ENCODE assay signal across 9 cellular contexts in genomic region chr11:85718991-85719807, GRCh38. TPM values are rescaled to one million over a fixed set of nuclear protein-coding genes. Genes with fewer than 3 reads are reported as not detected.
DNase-seq lines count a peak whose midpoint lies in the region; ATAC-seq, FAIRE-seq and TF ChIP-seq lines count a peak whose summit lies in the region.
"Had no signal": no experiment of that assay in that cellular context is flagged by ENCODE, and none has a peak within 500 bp of the region (broad histone marks: within the 10 kb centered on the region; RNA-seq: fewer than 3 reads in every experiment).

No MANE protein-coding gene starts in this region.

- no peaks in the 10 kb centered on the region for H3K4me1 Mint-ChIP-seq in stimulated activated memory B cell treated with anti-CD40 and anti-IgM and Interleukin-4, amounts not matched to agents 10 μg/mL and 1 μg/mL and 100 μg/mL, for 72 hours

- H3K36me3 ChIP-seq in GM12878 (ENCODE audit: control insufficient read depth in 2 of 2, insufficient read depth in 2 of 2, low read length in 1 of 2) (no peaks in the 10 kb centered on the region), sigmoid colon (no peaks in the 10 kb centered on the region)

- SMC1A ChIA-PET in GM12878 (lab: Charles Lee; ENCODE audit: uncharacterized antibody, unreplicated experiment), result no interaction called here

- H3K4me1 ChIP-seq in GM12878 (ENCODE audit: control insufficient read depth, insufficient read depth, low read length), result no peaks in the 10 kb centered on the region
- H3K4me1 ChIP-seq in sigmoid colon, result peaks cover 0 to 9% (median 0%) of the 10 kb centered on the region in 4 donors

- CTCF ChIA-PET in GM12878 (lab: Yijun Ruan, JAX), result interaction anchor here (0.8 kb wide), 1 partner anchor 24 kb away, joined by 3 read pairs; no protein-coding TSS in a partner anchor

- H3K27me3 Mint-ChIP-seq in stimulated activated memory B cell treated with anti-CD40 and anti-IgM and Interleukin-4, amounts not matched to agents 10 μg/mL and 1 μg/mL and 100 μg/mL, for 72 hours, result peaks cover 3% of the 10 kb centered on the region

- H3K27ac ChIP-seq in GM12878 (ENCODE audit: control insufficient read depth, insufficient read depth), result no peak overlapping the region
- H3K27ac ChIP-seq in sigmoid colon, result peak overlapping the region in 3 of 4 donors; percentile 25 to 34 (median 33)

- RAD21 ChIA-PET in GM12878 (lab: Charles Lee; ENCODE audit: unreplicated experiment), result no interaction called here

- no TSS peak for BruUV-seq in GM12878 (replicated peaks; lab: Mats Ljungman, UMichigan)

- intact Hi-C loops in GM12878 (cut with micrococcal nuclease; ENCODE audit: unreplicated experiment), result no loop called here
- intact Hi-C loops in sigmoid colon (cut with DNase I), result no loop called here

- no peaks in the 10 kb centered on the region for H4K20me1 ChIP-seq in GM12878 (ENCODE audit: control insufficient read depth, insufficient read depth)

- no peak overlapping the region for H3K4me3 Mint-ChIP-seq in stimulated activated memory B cell treated with anti-CD40 and anti-IgM and Interleukin-4, amounts not matched to agents 10 μg/mL and 1 μg/mL and 100 μg/mL, for 72 hours

- H3K4me2 ChIP-seq in GM12878 (ENCODE audit: control insufficient read depth, insufficient read depth), result no peak overlapping the region

- TF ChIP-seq CTCF in GM12878 (IDR thresholded peaks at IDR 0.05 in 2 of 3, conservative IDR thresholded peaks at IDR 0.05 in 1 of 3; ENCODE audit: control insufficient read depth in 2 of 3, extremely low read depth in 1 of 3, insufficient read depth in 1 of 3, low read depth in 3 of 3, low read length in 3 of 3) (no peak), sigmoid colon (IDR thresholded peaks at IDR 0.05) (no peak)

- H3K36me3 Mint-ChIP-seq in stimulated activated memory B cell treated with anti-CD40 and anti-IgM and Interleukin-4, amounts not matched to agents 10 μg/mL and 1 μg/mL and 100 μg/mL, for 72 hours, result no peaks in the 10 kb centered on the region

- in situ Hi-C loops in GM12878 (cut with MboI), result no loop called here

- H3K27ac Mint-ChIP-seq in stimulated activated memory B cell treated with anti-CD40 and anti-IgM and Interleukin-4, amounts not matched to agents 10 μg/mL and 1 μg/mL and 100 μg/mL, for 72 hours, result no peak overlapping the region

- no peaks in the 10 kb centered on the region for H3K9me3 Mint-ChIP-seq in stimulated activated memory B cell treated with anti-CD40 and anti-IgM and Interleukin-4, amounts not matched to agents 10 μg/mL and 1 μg/mL and 100 μg/mL, for 72 hours

- DNase-seq in H4 (ENCODE audit: low spot score) (peak; percentile 95), GM12878 (ENCODE audit: low read depth, low spot score) (no peak), hippocampal formation (lab: John Stamatoyannopoulos, UW) (peak; percentile 39 to 54), sigmoid colon (peak; percentile 66), T-helper 9 cell (no peak)

- H3K79me2 ChIP-seq in GM12878 (ENCODE audit: control insufficient read depth, insufficient read depth, low read length), result no peaks in the 10 kb centered on the region

- H3K27me3 ChIP-seq in GM12878 (replicated peaks in 1 of 2; ENCODE audit: control insufficient read depth in 2 of 2, insufficient read depth in 2 of 2, low read length in 1 of 2), result no peaks in the 10 kb centered on the region; a peak in 1 of 4 replicates
- H3K27me3 ChIP-seq in sigmoid colon, result no peaks in the 10 kb centered on the region

- no peak overlapping the region for H2AFZ ChIP-seq in GM12878 (ENCODE audit: control insufficient read depth, low read depth, low read length)

- TF ChIP-seq POLR2A in GM12878 (IDR thresholded peaks at IDR 0.05; ENCODE audit: low read depth, low read length), result no peak
- TF ChIP-seq POLR2A in sigmoid colon (IDR thresholded peaks at IDR 0.05), result no peak

- H3K4me3 ChIP-seq in GM12878 (no peak overlapping the region), sigmoid colon (peak overlapping the region in 3 of 4 donors; percentile 11 to 14 (median 12))

- POLR2A ChIA-PET in GM12878 (lab: Charles Lee), result no interaction called here

- TF ChIP-seq RAD21 in GM12878 (IDR thresholded peaks at IDR 0.05; ENCODE audit: insufficient read depth, low read depth, low read length), result no peak

- TF ChIP-seq EP300 in GM12878 (IDR thresholded peaks at IDR 0.05; ENCODE audit: borderline replicate concordance in 1 of 2, control insufficient read depth in 1 of 2, low read depth in 2 of 2, low read length in 2 of 2) (no peak), sigmoid colon (IDR thresholded peaks at IDR 0.05) (peak in 1 of 4 donors; percentile 5)

- H3K9me3 ChIP-seq in GM12878 (replicated peaks; ENCODE audit: control insufficient read depth, insufficient read depth, low read length), result no peaks in the 10 kb centered on the region
- H3K9me3 ChIP-seq in sigmoid colon, result no peaks in the 10 kb centered on the region

- no peak overlapping the region for H3K9ac ChIP-seq in GM12878 (ENCODE audit: control insufficient read depth, insufficient read depth, low read length)

- ATAC-seq in GM12878 (peak; percentile 21; the same call in 1 of the 3 replicates), HG03460 (IDR thresholded peaks at IDR 0.05; ENCODE audit: unreplicated experiment) (no peak), HG02884 (IDR thresholded peaks at IDR 0.05; ENCODE audit: unreplicated experiment) (no peak)
- ATAC-seq in stimulated activated memory B cell treated with anti-CD40 and anti-IgM and Interleukin-4, amounts not matched to agents 10 μg/mL and 1 μg/mL and 100 μg/mL, for 72 hours, result no peak

- no peak for FAIRE-seq in GM12878 (lab: Jason Lieb, UNC)
- FAIRE-seq: endometrium had no signal

- WGBS in GM12878 (ENCODE audit: insufficient coverage, insufficient replicate concordance, low lambda C conversion rate, missing lambda C conversion rate), result 39% methylated on average over 10 of the region's 10 CpGs
- WGBS in sigmoid colon, 2 donors, result 83% methylated on average over 10 of the region's 10 CpGs

TF ChIP-seq in GM12878, 131 proteins besides CTCF, POLR2A, EP300 and RAD21 (continues in another document):
- TF ChIP-seq TCF7 (IDR thresholded peaks at IDR 0.05; ENCODE audit: borderline replicate concordance), result no peak
- TF ChIP-seq RCOR1 (conservative IDR thresholded peaks at IDR 0.05; ENCODE audit: low read depth, low read length), result no peak
- TF ChIP-seq CEBPB (IDR thresholded peaks at IDR 0.05; ENCODE audit: borderline replicate concordance in 1 of 2, low read depth in 2 of 2, low read length in 2 of 2), result no peak
- TF ChIP-seq NBN (IDR thresholded peaks at IDR 0.05), result no peak
- no peak for TF ChIP-seq HDGF (IDR thresholded peaks at IDR 0.05)
- no peak for TF ChIP-seq GABPA (IDR thresholded peaks at IDR 0.05; ENCODE audit: low read depth)

RNA-seq across cellular contexts. Expression of gene CCDC89, which starts 33.2 kb away (rescaled TPM):
- not detected in 2 replicates for total RNA-seq in H4 (2014; rRNA removed; shearing (Covaris generic))
- total RNA-seq in GM12878 (2013; cell fraction: nucleolus; rRNA removed), result 0.27 TPM in 1 of 2 replicates, not detected in the other
- total RNA-seq in GM12878 (2014; rRNA removed) (not detected in 2 replicates), GM12878 (2014; rRNA removed; fragmentation: Illumina TruSeq; extraction: Trizol) (not detected in 2 replicates), GM12878 (2021) (not detected in 2 replicates), sigmoid colon (1 to 10 TPM; 1.2 to 3.0 (median 2.0) TPM)
- not detected for polyA plus RNA-seq in GM12878 (2011; ENCODE audit: low read depth)
- polyA plus RNA-seq in GM12878 (2011; rRNA removed) (0.07 TPM in 1 of 2 replicates, not detected in the other), GM12878 (2014; fragmentation: Illumina TruSeq; extraction: Trizol) (not detected in 2 replicates), GM12878 (2014; fragmentation: Nextera tagmentation; extraction: Ambion mirVana) (under 1 TPM in 1 of 2 experiments, not detected in 1; 0.11 TPM), GM12878 (2014; rRNA removed) (not detected in 2 replicates), GM12878 (2016; fragmentation: Nextera tagmentation; extraction: Ambion mirVana) (under 1 TPM in 1 of 2 experiments, not detected in 1; 0.15 TPM), sigmoid colon (under 1 TPM in 2 of 3 donors, not detected in 1; 0.46 to 0.90 TPM)
- not detected in 2 replicates for polyA plus RNA-seq in GM12878 (2011; cell fraction: cytosol; rRNA removed)
- polyA plus RNA-seq in GM12878 (2011; cell fraction: nucleus; rRNA removed), result 0.09 and 0.30 TPM in 2 replicates
- not detected in 2 replicates for polyA plus RNA-seq in GM12878 (2012)
- polyA minus RNA-seq in GM12878 (2011; rRNA and poly(A)+ RNA removed), result not detected in 2 replicates
- not detected in 2 replicates for polyA minus RNA-seq in GM12878 (2011; cell fraction: cytosol; rRNA and poly(A)+ RNA removed)
- polyA minus RNA-seq in GM12878 (2011; cell fraction: nucleus; rRNA and poly(A)+ RNA removed), result 0.29 and 0.36 TPM in 2 replicates

RNA-seq across cellular contexts. Expression of gene CREBZF, which starts 54.3 kb away (rescaled TPM):
- 18.5 and 20.4 TPM in 2 replicates for total RNA-seq in H4 (2014; rRNA removed; shearing (Covaris generic))
- 186 and 190 TPM in 2 replicates for total RNA-seq in GM12878 (2013; cell fraction: nucleolus; rRNA removed)
- 46.5 and 49.2 TPM in 2 replicates for total RNA-seq in GM12878 (2014; rRNA removed)
- total RNA-seq in GM12878 (2014; rRNA removed; fragmentation: Illumina TruSeq; extraction: Trizol), result 33.0 TPM in 2 replicates
- 39.0 and 40.8 TPM in 2 replicates for total RNA-seq in GM12878 (2021)
- polyA plus RNA-seq in GM12878 (2011; ENCODE audit: low read depth), result 12.4 TPM
- polyA plus RNA-seq in GM12878 (2011; rRNA removed), result 46.9 and 69.7 TPM in 2 replicates
- polyA plus RNA-seq in GM12878 (2011; cell fraction: cytosol; rRNA removed), result 22.1 and 33.5 TPM in 2 replicates
- 95.6 and 115 TPM in 2 replicates for polyA plus RNA-seq in GM12878 (2011; cell fraction: nucleus; rRNA removed)
- polyA plus RNA-seq in GM12878 (2012), result 26.2 and 34.2 TPM in 2 replicates
- polyA plus RNA-seq in GM12878 (2014; fragmentation: Illumina TruSeq; extraction: Trizol), result 35.1 and 38.3 TPM in 2 replicates
- 10 to 100 TPM; 11.1 TPM for polyA plus RNA-seq in GM12878 (2014; fragmentation: Nextera tagmentation; extraction: Ambion mirVana)
- 45.9 and 51.2 TPM in 2 replicates for polyA plus RNA-seq in GM12878 (2014; rRNA removed)
- polyA plus RNA-seq in GM12878 (2016; fragmentation: Nextera tagmentation; extraction: Ambion mirVana), result 10 to 100 TPM; 25.9 to 27.6 TPM
- 36.6 and 45.9 TPM in 2 replicates for polyA minus RNA-seq in GM12878 (2011; rRNA and poly(A)+ RNA removed)
- polyA minus RNA-seq in GM12878 (2011; cell fraction: cytosol; rRNA and poly(A)+ RNA removed), result 14.9 and 16.4 TPM in 2 replicates
- 67.3 and 84.7 TPM in 2 replicates for polyA minus RNA-seq in GM12878 (2011; cell fraction: nucleus; rRNA and poly(A)+ RNA removed)
- 10 to 100 TPM; 50.3 to 75.6 (median 61.8) TPM for total RNA-seq in sigmoid colon
- 10 to 100 TPM in 2 of 3 donors, 1 to 10 TPM in 1; 9.9 to 27.5 (median 15.0) TPM for polyA plus RNA-seq in sigmoid colon

Comparison
In these comparisons a context has a peak if more than half of its experiments do, and no peak if none do; other contexts are left out.
1. DNase-seq: peak in H4 (single experiment), hippocampal formation (2 of 2) and sigmoid colon (single experiment); none in GM12878 (single experiment) and T-helper 9 cell (single experiment).